In genomic region chr13:112703449-112703848, GRCh38 we compare ENCODE assay signal across 10 cellular contexts.
"Had no signal": no experiment of that assay in that cellular context is flagged by ENCODE, and none has a peak within 500 bp of the region (broad histone marks: within the 10 kb centered on the region; RNA-seq: fewer than 3 reads in every experiment).

No MANE protein-coding gene starts in this region.

- H3K9me3 Mint-ChIP-seq: activated CD4-positive, alpha-beta T cell treated with anti-CD3 and anti-CD28 coated beads, Interleukin-2, amount 10 ng/mL, durations not matched to agents 24 days and 14 days; activated naive CD4-positive, alpha-beta T cell treated with anti-CD3 and anti-CD28 coated beads for 36 hours; activated T-helper 1 cell treated with anti-CD3 and anti-CD28 coated beads, Interleukin-12 subunit alpha, Interleukin-12 subunit beta, Interleukin-2, Interleukin-4 antibody, amounts not matched to agents 30 ng/mL and 10 ng/mL and 1 ng/mL, durations not matched to agents 14 hours and 24 hours and 36 hours; naive thymus-derived CD8-positive, alpha-beta T cell had no signal

- ATAC-seq: naive thymus-derived CD8-positive, alpha-beta T cell had no signal

- DNase-seq: activated CD4-positive, alpha-beta T cell treated with anti-CD3 and anti-CD28 coated beads, Interleukin-2, amount 10 ng/mL, durations not matched to agents 24 days and 14 days; activated naive CD4-positive, alpha-beta T cell treated with anti-CD3 and anti-CD28 coated beads for 36 hours; caudate nucleus; effector memory CD4-positive, alpha-beta T cell; stimulated activated CD4-positive, alpha-beta T cell treated with anti-CD3 and anti-CD28 coated beads, Interleukin-2, amount 100 ng/mL, for 48 hours; stimulated activated naive CD4-positive, alpha-beta T cell treated with Interleukin-2 at 50 U/mL for 16 hours; T-helper 9 cell had no signal

- H3K27ac Mint-ChIP-seq: activated CD4-positive, alpha-beta T cell treated with anti-CD3 and anti-CD28 coated beads, Interleukin-2, amount 10 ng/mL, durations not matched to agents 24 days and 14 days; activated naive CD4-positive, alpha-beta T cell treated with anti-CD3 and anti-CD28 coated beads for 36 hours; activated T-helper 1 cell treated with anti-CD3 and anti-CD28 coated beads, Interleukin-12 subunit alpha, Interleukin-12 subunit beta, Interleukin-2, Interleukin-4 antibody, amounts not matched to agents 30 ng/mL and 10 ng/mL and 1 ng/mL, durations not matched to agents 14 hours and 24 hours and 36 hours had no signal

- H3K4me3 Mint-ChIP-seq: activated CD4-positive, alpha-beta T cell treated with anti-CD3 and anti-CD28 coated beads, Interleukin-2, amount 10 ng/mL, durations not matched to agents 24 days and 14 days; activated naive CD4-positive, alpha-beta T cell treated with anti-CD3 and anti-CD28 coated beads for 36 hours; activated T-helper 1 cell treated with anti-CD3 and anti-CD28 coated beads, Interleukin-12 subunit alpha, Interleukin-12 subunit beta, Interleukin-2, Interleukin-4 antibody, amounts not matched to agents 30 ng/mL and 10 ng/mL and 1 ng/mL, durations not matched to agents 14 hours and 24 hours and 36 hours; naive thymus-derived CD8-positive, alpha-beta T cell had no signal

- H3K4me3 ChIP-seq: lung had no signal

- H3K27me3 Mint-ChIP-seq: activated CD4-positive, alpha-beta T cell treated with anti-CD3 and anti-CD28 coated beads, Interleukin-2, amount 10 ng/mL, durations not matched to agents 24 days and 14 days; naive thymus-derived CD8-positive, alpha-beta T cell had no signal
